Comparison of ENCODE assay signal across 22 cellular contexts in the genomic region with DNA sequence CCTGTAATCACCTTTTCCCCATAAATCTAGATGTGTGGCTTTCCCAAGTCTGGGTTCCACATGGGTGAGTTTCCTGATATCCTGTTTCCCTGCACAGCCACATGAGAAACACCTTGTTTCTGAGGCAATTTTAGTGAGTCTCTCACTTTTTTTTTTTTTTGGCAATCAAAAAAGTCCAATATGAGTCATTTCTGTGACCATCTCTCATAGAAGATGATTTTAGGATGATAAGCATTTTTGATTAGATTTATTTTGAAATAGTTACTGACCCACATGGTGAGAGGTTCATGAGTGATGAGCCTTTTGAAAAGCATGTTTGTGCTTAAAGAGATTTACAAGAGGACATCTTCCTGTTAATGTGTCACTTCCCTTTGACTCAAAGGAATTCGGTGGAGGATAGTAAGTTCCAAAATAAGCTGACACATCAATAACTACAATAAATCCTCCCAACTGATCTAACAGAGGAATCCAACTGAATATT.
DNase-seq lines count a peak whose midpoint lies in the region; ATAC-seq, FAIRE-seq and TF ChIP-seq lines count a peak whose summit lies in the region.
"Had no signal": no experiment of that assay in that cellular context is flagged by ENCODE, and none has a peak within 500 bp of the region (broad histone marks: within the 10 kb centered on the region; RNA-seq: fewer than 3 reads in every experiment).

No MANE protein-coding gene starts in this region.

- H2BK5ac ChIP-seq in mesenchymal stem cell (ENCODE audit: low read depth, low read length, poor library complexity, severe bottlenecking) (no peak overlapping the region), H9 (ENCODE audit: insufficient read length, low read length) (no peak overlapping the region)

- no peak overlapping the region for H2BK20ac ChIP-seq in H9 (ENCODE audit: low read depth, low read length, poor library complexity, severe bottlenecking)

- H3K9me1 ChIP-seq in endothelial cell of umbilical vein (replicated peaks; ENCODE audit: control insufficient read depth, extremely low read depth, insufficient read depth, low read length), result no peaks in the 10 kb centered on the region

- no peaks in the 10 kb centered on the region for H3K23me2 ChIP-seq in H9 (ENCODE audit: insufficient read length, low read depth, low read length, poor library complexity, severe bottlenecking)

- H3K23ac ChIP-seq in mesenchymal stem cell (ENCODE audit: low read length in 2 of 2) (no peak overlapping the region), H9 (ENCODE audit: insufficient read length, low read depth, low read length) (no peak overlapping the region)

- DNase-seq in EL, result peak; percentile 83
- peak; percentile 23 for DNase-seq in NCI-H69 (lab: John Stamatoyannopoulos, UW)
- peak; percentile 34 for DNase-seq in endothelial cell of umbilical vein (ENCODE audit: low read depth, low spot score)
- DNase-seq in mesenchymal stem cell, result no peak
- DNase-seq in hepatocyte (ENCODE audit: low spot score), result no peak
- DNase-seq in H9, result no peak
- DNase-seq in SKM-1 treated with dmso at 0.1 percent for 144 hours (lab: John Stamatoyannopoulos, UW; ENCODE audit: unreplicated experiment), result no peak
- DNase-seq: activated CD4-positive, alpha-beta T cell treated with anti-CD3 and anti-CD28 coated beads, Interleukin-2, amount 50 U/mL, for 4 hours; activated naive CD8-positive, alpha-beta T cell treated with anti-CD3 and anti-CD28 coated beads, Interleukin-2, amount 10 ng/mL, durations not matched to agents 7 days and 5 days; activated T-cell treated with anti-CD3 and anti-CD28 coated beads, Interleukin-2, amount 50 U/mL, for 48 hours; central memory CD4-positive, alpha-beta T cell; DND-41; endodermal cell; NCI-H345; sigmoid colon; stimulated activated CD4-positive, alpha-beta T cell treated with anti-CD3 and anti-CD28 coated beads, Interleukin-4, amount 100 ng/mL, for 4 hours had no signal

- H3K79me1 ChIP-seq in mesenchymal stem cell (replicated peaks; ENCODE audit: low read length, poor library complexity, severe bottlenecking), result no peaks in the 10 kb centered on the region
- H3K79me1 ChIP-seq in H9 (ENCODE audit: insufficient read depth, low read depth, low read length, poor library complexity, severe bottlenecking), result no peaks in the 10 kb centered on the region

- no peaks in the 10 kb centered on the region for H3K79me2 ChIP-seq in endothelial cell of umbilical vein (ENCODE audit: control insufficient read depth, insufficient read depth, low read length)
- no peaks in the 10 kb centered on the region for H3K79me2 ChIP-seq in hepatocyte
- no peaks in the 10 kb centered on the region for H3K79me2 ChIP-seq in H9 (ENCODE audit: insufficient read depth, low read length)

- H4K20me1 ChIP-seq in endothelial cell of umbilical vein (replicated peaks; ENCODE audit: control insufficient read depth, extremely low read depth, insufficient read depth, low read length) (no peaks in the 10 kb centered on the region), hepatocyte (ENCODE audit: insufficient read depth, poor library complexity, severe bottlenecking) (no peaks in the 10 kb centered on the region), H9 (ENCODE audit: control insufficient read depth, insufficient read depth, insufficient read length) (no peaks in the 10 kb centered on the region)

- peak; percentile 81 for FAIRE-seq in endothelial cell of umbilical vein (lab: Jason Lieb, UNC)
- FAIRE-seq: GM12878 had no signal

- H3K27ac Mint-ChIP-seq in H9, result no peak overlapping the region
- H3K27ac Mint-ChIP-seq: activated naive CD8-positive, alpha-beta T cell treated with anti-CD3 and anti-CD28 coated beads, Interleukin-2, amount 10 ng/mL, durations not matched to agents 7 days and 5 days; endodermal cell; IgD-negative memory B cell had no signal

- ATAC-seq in HG03432 (IDR thresholded peaks at IDR 0.05; ENCODE audit: unreplicated experiment), result no peak
- ATAC-seq: GM12878 had no signal

- no peaks in the 10 kb centered on the region for H3K27me3 Mint-ChIP-seq in H9 (ENCODE audit: low read depth)
- H3K27me3 Mint-ChIP-seq: activated naive CD8-positive, alpha-beta T cell treated with anti-CD3 and anti-CD28 coated beads, Interleukin-2, amount 10 ng/mL, durations not matched to agents 7 days and 5 days had no signal

- H3K9me3 ChIP-seq in endothelial cell of umbilical vein (replicated peaks; ENCODE audit: control insufficient read depth, insufficient read depth, low read length) (no peaks in the 10 kb centered on the region), mesenchymal stem cell (ENCODE audit: control insufficient read depth, low read length) (no peaks in the 10 kb centered on the region), hepatocyte (ENCODE audit: low read depth) (no peaks in the 10 kb centered on the region), H9 (ENCODE audit: control insufficient read depth, low read depth, low read length) (no peaks in the 10 kb centered on the region)
- H3K9me3 ChIP-seq: neutrophil, sigmoid colon, thoracic aorta had no signal

- H3K9me2 ChIP-seq in hepatocyte (replicated peaks; ENCODE audit: insufficient read depth), result no peaks in the 10 kb centered on the region

- no peak overlapping the region for H3T11ph ChIP-seq in H9 (ENCODE audit: low read length)

- intact Hi-C loops in endothelial cell of umbilical vein (cut with micrococcal nuclease), result loop anchor here (5.0 kb wide), 1 partner anchor 458 kb away; no protein-coding TSS in a partner anchor

- no peak for TF ChIP-seq POLR2A in endothelial cell of umbilical vein (IDR thresholded peaks at IDR 0.05; ENCODE audit: low read depth, low read length)

- H3K14ac ChIP-seq in mesenchymal stem cell (ENCODE audit: low read length in 2 of 2) (no peak overlapping the region), H9 (ENCODE audit: insufficient read depth, low read length) (no peak overlapping the region)

- H2BK15ac ChIP-seq in mesenchymal stem cell (ENCODE audit: low read depth, poor library complexity, severe bottlenecking) (no peak overlapping the region), H9 (ENCODE audit: low read depth, low read length) (no peak overlapping the region)

- H4K8ac ChIP-seq in mesenchymal stem cell (ENCODE audit: low read length) (no peak overlapping the region), H9 (replicated peaks; ENCODE audit: insufficient read length, low read depth, low read length) (no peak overlapping the region)

- H3K9ac ChIP-seq in endothelial cell of umbilical vein (replicated peaks; ENCODE audit: extremely low read depth, insufficient read depth, low read length) (no peak overlapping the region), mesenchymal stem cell (ENCODE audit: low read length) (no peak overlapping the region), H9 (ENCODE audit: extremely low read depth, insufficient read length, low read length) (no peak overlapping the region)

- H3K4me3 ChIP-seq in endothelial cell of umbilical vein (replicated peaks in 1 of 3; ENCODE audit: insufficient read depth in 1 of 3, low read depth in 1 of 3, low read length in 3 of 3) (no peak overlapping the region), mesenchymal stem cell (ENCODE audit: insufficient read depth in 1 of 2, low read depth in 1 of 2, low read length in 2 of 2) (no peak overlapping the region), hepatocyte (no peak overlapping the region)
- H3K4me3 ChIP-seq: GM12878, sigmoid colon, thoracic aorta had no signal

- no peak overlapping the region for H3K56ac ChIP-seq in H9 (ENCODE audit: insufficient read length, low read depth, low read length)

- no peak overlapping the region for H2AK5ac ChIP-seq in mesenchymal stem cell (ENCODE audit: low read length, severe bottlenecking)
- H2AK5ac ChIP-seq in H9 (ENCODE audit: insufficient read length, low read length), result no peak overlapping the region

- H4K5ac ChIP-seq in H9 (ENCODE audit: insufficient read length, low read depth, low read length), result no peak overlapping the region

- H3K27ac ChIP-seq in endothelial cell of umbilical vein (ENCODE audit: insufficient read depth, low read depth, low read length) (no peak overlapping the region), mesenchymal stem cell (ENCODE audit: low read length, poor library complexity, severe bottlenecking) (peak overlapping the region; percentile 0), hepatocyte (no peak overlapping the region), H9 (ENCODE audit: insufficient read length, low read depth, low read length) (no peak overlapping the region)
- H3K27ac ChIP-seq: C4-2B, neutrophil, sigmoid colon, thoracic aorta had no signal

- POLR2A ChIA-PET in endothelial cell of umbilical vein (lab: Charles Lee), result no interaction called here

- H2BK120ac ChIP-seq in mesenchymal stem cell (ENCODE audit: low read depth, low read length) (no peak overlapping the region), H9 (ENCODE audit: low read depth, low read length, poor library complexity, severe bottlenecking) (no peak overlapping the region)

- H3K4me1 ChIP-seq in endothelial cell of umbilical vein (ENCODE audit: control insufficient read depth, extremely low read depth, insufficient read depth, low read length), result peaks cover 15% of the 10 kb centered on the region
- no peaks in the 10 kb centered on the region for H3K4me1 ChIP-seq in mesenchymal stem cell (ENCODE audit: control insufficient read depth, insufficient read depth, low read depth, low read length)
- H3K4me1 ChIP-seq in hepatocyte (ENCODE audit: insufficient read depth), result no peaks in the 10 kb centered on the region
- H3K4me1 ChIP-seq in H9 (ENCODE audit: insufficient read depth, low read length), result no peaks in the 10 kb centered on the region
- H3K4me1 ChIP-seq: sigmoid colon had no signal

- H3K9me3 Mint-ChIP-seq in H9, result no peaks in the 10 kb centered on the region
- H3K9me3 Mint-ChIP-seq: endodermal cell had no signal

- no peaks in the 10 kb centered on the region for H3K4me1 Mint-ChIP-seq in H9
- H3K4me1 Mint-ChIP-seq: activated naive CD8-positive, alpha-beta T cell treated with anti-CD3 and anti-CD28 coated beads, Interleukin-2, amount 10 ng/mL, durations not matched to agents 7 days and 5 days; IgD-negative memory B cell had no signal

- dilution Hi-C loops in endothelial cell of umbilical vein (cut with MboI; ENCODE audit: extremely low pct_ligation_motif_present, low sequenced_read_pairs), result no loop called here

- no peaks in the 10 kb centered on the region for H3K36me3 Mint-ChIP-seq in H9 (ENCODE audit: insufficient read depth in 1 of 3, low read depth in 3 of 3)
- H3K36me3 Mint-ChIP-seq: activated naive CD8-positive, alpha-beta T cell treated with anti-CD3 and anti-CD28 coated beads, Interleukin-2, amount 10 ng/mL, durations not matched to agents 7 days and 5 days; IgD-negative memory B cell had no signal

- WGBS in mesenchymal stem cell, result no CpG with 5 or more reads among the region's 1 CpG
- WGBS in hepatocyte (ENCODE audit: low lambda C conversion rate, missing lambda C conversion rate), result 60% methylated on average over 1 of the region's 1 CpG
- no CpG with 5 or more reads among the region's 1 CpG for WGBS in H9 (ENCODE audit: extremely low coverage, insufficient read length, low lambda C conversion rate)

- no peak for TF ChIP-seq CTCF in endothelial cell of umbilical vein (IDR thresholded peaks at IDR 0.05; ENCODE audit: extremely low read depth in 1 of 2, insufficient read depth in 1 of 2, low read depth in 1 of 2, low read length in 2 of 2)
- TF ChIP-seq CTCF in hepatocyte (IDR thresholded peaks at IDR 0.05; ENCODE audit: poor library complexity), result no peak
- TF ChIP-seq CTCF in H9 (conservative IDR thresholded peaks at IDR 0.05), result no peak

- H3K27me3 ChIP-seq in endothelial cell of umbilical vein (ENCODE audit: control insufficient read depth in 2 of 2, insufficient read depth in 2 of 2, low read length in 2 of 2), result no peaks in the 10 kb centered on the region
- no peaks in the 10 kb centered on the region for H3K27me3 ChIP-seq in mesenchymal stem cell (ENCODE audit: control insufficient read depth in 1 of 2, insufficient read depth in 1 of 2, low read length in 2 of 2)
- no peaks in the 10 kb centered on the region for H3K27me3 ChIP-seq in hepatocyte
- H3K27me3 ChIP-seq in H9 (ENCODE audit: insufficient read depth, low read length), result no peaks in the 10 kb centered on the region
- H3K27me3 ChIP-seq: neutrophil, sigmoid colon had no signal

- H3K4me3 Mint-ChIP-seq in H9, result no peak overlapping the region
- H3K4me3 Mint-ChIP-seq: activated naive CD8-positive, alpha-beta T cell treated with anti-CD3 and anti-CD28 coated beads, Interleukin-2, amount 10 ng/mL, durations not matched to agents 7 days and 5 days; endodermal cell; IgD-negative memory B cell had no signal

- H4K91ac ChIP-seq in mesenchymal stem cell (ENCODE audit: low read length) (no peak overlapping the region), H9 (ENCODE audit: insufficient read length, low read depth, low read length) (no peak overlapping the region)

- no peaks in the 10 kb centered on the region for H3K36me3 ChIP-seq in endothelial cell of umbilical vein (ENCODE audit: control insufficient read depth in 2 of 2, extremely low read depth in 1 of 2, insufficient read depth in 2 of 2, low read length in 2 of 2)
- H3K36me3 ChIP-seq in mesenchymal stem cell (ENCODE audit: control insufficient read depth in 1 of 2, insufficient read depth in 2 of 2, low read depth in 1 of 2, low read length in 2 of 2), result no peaks in the 10 kb centered on the region
- H3K36me3 ChIP-seq in hepatocyte (replicated peaks; ENCODE audit: insufficient read depth, low read depth), result no peaks in the 10 kb centered on the region
- H3K36me3 ChIP-seq: neutrophil, sigmoid colon, thoracic aorta had no signal

- no peak overlapping the region for H3K4ac ChIP-seq in mesenchymal stem cell (ENCODE audit: low read depth in 1 of 2, low read length in 2 of 2)
- no peak overlapping the region for H3K4ac ChIP-seq in H9 (ENCODE audit: low read depth, low read length)

- H3K4me2 ChIP-seq in endothelial cell of umbilical vein (ENCODE audit: insufficient read depth, low read length) (peak overlapping the region; percentile 36), mesenchymal stem cell (ENCODE audit: low read length, poor library complexity, severe bottlenecking) (no peak overlapping the region), hepatocyte (no peak overlapping the region), H9 (ENCODE audit: insufficient read depth, insufficient read length, low read length) (no peak overlapping the region)

- H3K18ac ChIP-seq in mesenchymal stem cell (ENCODE audit: low read depth in 1 of 2, low read length in 2 of 2) (no peak overlapping the region), H9 (ENCODE audit: insufficient read length, low read depth, low read length) (no peak overlapping the region)

- no peak overlapping the region for H2BK12ac ChIP-seq in mesenchymal stem cell (ENCODE audit: low read length in 2 of 2)
- H2BK12ac ChIP-seq in H9 (ENCODE audit: insufficient read length, low read depth, low read length), result no peak overlapping the region

- BruUV-seq in endothelial cell of umbilical vein (replicated peaks; lab: Mats Ljungman, UMichigan), result no TSS peak

- CTCF ChIA-PET in endothelial cell of umbilical vein (lab: Charles Lee), result interaction anchor here (1.9 kb wide), 1 partner anchor 466 kb away, joined by 6 read pairs; no protein-coding TSS in a partner anchor

- H2AFZ ChIP-seq in endothelial cell of umbilical vein (ENCODE audit: low read depth, low read length), result peak overlapping the region; percentile 51
- no peak overlapping the region for H2AFZ ChIP-seq in mesenchymal stem cell (ENCODE audit: low read depth, low read length)
- H2AFZ ChIP-seq in hepatocyte, result no peak overlapping the region
- no peak overlapping the region for H2AFZ ChIP-seq in H9 (ENCODE audit: low read length)

Comparison
In these comparisons a context has a peak if more than half of its experiments do, and no peak if none do; other contexts are left out.
1. DNase-seq: peak in EL (single experiment), NCI-H69 (single experiment) and endothelial cell of umbilical vein (single experiment); none in mesenchymal stem cell (single experiment), hepatocyte (single experiment), H9 (single experiment) and SKM-1 treated with dmso at 0.1 percent for 144 hours (single experiment).